ENCODE assay signal across 13 cellular contexts in the genomic region with DNA sequence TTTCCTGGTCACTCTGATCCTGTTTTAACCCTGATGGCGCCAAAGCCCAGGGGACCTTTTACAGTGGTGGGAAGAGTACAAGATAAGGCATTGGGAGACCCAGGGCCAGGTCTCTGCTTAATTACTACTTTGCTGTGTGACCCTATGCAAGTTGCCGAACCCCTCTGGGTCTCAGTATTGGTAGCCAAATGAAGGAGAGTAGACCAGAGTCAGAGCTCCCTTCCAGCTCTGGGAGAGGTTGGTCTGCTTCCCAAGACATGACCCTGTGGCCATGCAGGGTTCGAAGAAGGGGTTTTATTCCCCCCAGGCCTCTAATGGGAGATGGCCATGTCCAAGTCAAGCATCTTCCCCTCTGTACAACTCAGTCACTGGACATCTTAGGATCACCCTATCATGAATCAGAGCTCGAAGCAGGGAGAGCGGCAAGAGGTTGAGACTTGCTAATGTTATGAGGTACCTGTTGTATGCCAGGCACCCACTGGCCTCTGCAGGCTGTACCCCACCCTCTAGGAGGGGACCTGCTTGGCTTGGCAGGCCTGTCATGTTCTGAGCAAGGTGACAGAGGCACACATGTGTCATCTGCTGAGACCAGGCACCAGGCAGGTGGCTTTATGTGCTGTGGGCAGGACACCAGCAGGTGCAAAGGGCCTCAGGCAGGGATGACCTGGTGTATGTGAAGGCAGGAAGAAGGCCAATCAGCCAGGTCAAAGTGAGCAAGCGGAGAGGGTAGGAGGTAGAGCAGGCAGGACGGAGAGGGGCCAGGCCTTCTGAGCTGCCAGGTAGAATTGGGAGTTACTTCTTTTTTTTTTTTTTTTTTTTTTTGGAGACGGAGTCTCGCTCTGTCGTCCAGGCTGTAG.
DNase-seq lines count a peak whose midpoint lies in the region; ATAC-seq, FAIRE-seq and TF ChIP-seq lines count a peak whose summit lies in the region.
"Had no signal": no experiment of that assay in that cellular context is flagged by ENCODE, and none has a peak within 500 bp of the region (broad histone marks: within the 10 kb centered on the region; RNA-seq: fewer than 3 reads in every experiment).

No MANE protein-coding gene starts in this region.

- TF ChIP-seq CTCF in keratinocyte (optimal IDR thresholded peaks at IDR 0.05 in 1 of 3, IDR thresholded peaks at IDR 0.05 in 1 of 3, conservative IDR thresholded peaks at IDR 0.05 in 1 of 3; ENCODE audit: extremely low read depth in 1 of 3, insufficient read depth in 2 of 3, low read length in 3 of 3) (no peak), prostate gland (IDR thresholded peaks at IDR 0.05) (no peak)

- WGBS in prostate gland, result 96% methylated on average over 10 of the region's 10 CpGs

- intact Hi-C loops in prostate gland (cut with DNase I), result no loop called here

- no peak overlapping the region for H2AFZ ChIP-seq in ACC112 (ENCODE audit: low read length, unreplicated experiment)
- no peak overlapping the region for H2AFZ ChIP-seq in keratinocyte (ENCODE audit: control insufficient read depth, low read length)

- peaks cover 11% of the 10 kb centered on the region for H3K36me3 Mint-ChIP-seq in T-helper 17 cell (ENCODE audit: low read depth)

- ATAC-seq in T-helper 17 cell, result no peak
- ATAC-seq: HCT116 had no signal

- H3K27me3 ChIP-seq in ACC112 (ENCODE audit: insufficient read depth, low read length) (no peaks in the 10 kb centered on the region), keratinocyte (ENCODE audit: control insufficient read depth, extremely low read depth, insufficient read depth, low read length) (no peaks in the 10 kb centered on the region), prostate gland (replicated peaks; ENCODE audit: insufficient read depth) (no peaks in the 10 kb centered on the region)
- H3K27me3 ChIP-seq: MG63 had no signal

- H3K4me3 Mint-ChIP-seq in T-helper 17 cell, result no peak overlapping the region

- no peak for FAIRE-seq in keratinocyte (lab: Jason Lieb, UNC)

- H3K4me3 ChIP-seq in ACC112 (ENCODE audit: low read depth, low read length) (no peak overlapping the region), keratinocyte (ENCODE audit: control insufficient read depth in 2 of 3, extremely low read depth in 1 of 3, insufficient read depth in 2 of 3, low read depth in 1 of 3, low read length in 3 of 3) (no peak overlapping the region), prostate gland (no peak overlapping the region)
- H3K4me3 ChIP-seq: MG63, mucosa of descending colon had no signal

- H3K9me3 ChIP-seq in T-helper 17 cell (ENCODE audit: control insufficient read depth, low read length, poor library complexity, severe bottlenecking) (no peaks in the 10 kb centered on the region), keratinocyte (ENCODE audit: control insufficient read depth, low read depth, low read length) (no peaks in the 10 kb centered on the region), prostate gland (no peaks in the 10 kb centered on the region)
- H3K9me3 ChIP-seq: MG63, mucosa of descending colon had no signal

- no peak for TF ChIP-seq POLR2A in prostate gland (IDR thresholded peaks at IDR 0.05)

- peaks cover 16% of the 10 kb centered on the region for H3K79me2 ChIP-seq in ACC112 (ENCODE audit: control insufficient read depth, insufficient read depth, low read length, unreplicated experiment)
- no peaks in the 10 kb centered on the region for H3K79me2 ChIP-seq in keratinocyte (ENCODE audit: control insufficient read depth, insufficient read depth, low read length)

- no peak for DNase-seq in T-helper 17 cell
- no peak for DNase-seq in keratinocyte (ENCODE audit: low read depth, low spot score)
- no peak for DNase-seq in prostate gland (ENCODE audit: low spot score)
- no peak for DNase-seq in MV-4-11 (lab: John Stamatoyannopoulos, UW)
- DNase-seq in hepatic stellate cell (ENCODE audit: low spot score), result no peak
- DNase-seq in RPMI8226, result no peak
- DNase-seq in COLO829 (ENCODE audit: low spot score), result no peak
- DNase-seq: anterior cingulate cortex, C1 segment of cervical spinal cord had no signal

- peaks cover 58% of the 10 kb centered on the region for H3K4me1 ChIP-seq in ACC112 (ENCODE audit: control insufficient read depth, insufficient read depth, low read length, unreplicated experiment)
- peaks cover 39% of the 10 kb centered on the region for H3K4me1 ChIP-seq in keratinocyte (ENCODE audit: control insufficient read depth, extremely low read depth, insufficient read depth, low read length)
- H3K4me1 ChIP-seq in prostate gland (replicated peaks), result peaks cover 20% of the 10 kb centered on the region

- no peaks in the 10 kb centered on the region for H3K9me1 ChIP-seq in keratinocyte (ENCODE audit: control insufficient read depth, extremely low read depth, insufficient read depth, low read length)

- no peak overlapping the region for H3K4me2 ChIP-seq in keratinocyte (ENCODE audit: control insufficient read depth, extremely low read depth, insufficient read depth, low read depth, low read length)

- dilution Hi-C loops in keratinocyte (cut with MboI; ENCODE audit: extremely low pct_ligation_motif_present, low sequenced_read_pairs), result no loop called here

- H3K27ac ChIP-seq in ACC112 (ENCODE audit: low read depth, low read length) (peak overlapping the region; percentile 99), keratinocyte (ENCODE audit: control insufficient read depth, insufficient read depth, low read length) (peak overlapping the region; percentile 2), prostate gland (peak overlapping the region; percentile 95 to 96)

- peak overlapping the region; percentile 87 for H3K27ac Mint-ChIP-seq in T-helper 17 cell

- H3K9ac ChIP-seq in keratinocyte (ENCODE audit: control insufficient read depth, extremely low read depth, insufficient read depth, low read length), result no peak overlapping the region

- H3K36me3 ChIP-seq in ACC112 (ENCODE audit: insufficient read depth, low read length), result peaks cover 15% of the 10 kb centered on the region; the same call in 1 of the 2 replicates
- H3K36me3 ChIP-seq in keratinocyte (ENCODE audit: control insufficient read depth in 2 of 2, extremely low read depth in 1 of 2, insufficient read depth in 2 of 2, low read length in 2 of 2), result peaks cover 8 to 18% of the 10 kb centered on the region in 2 experiments
- H3K36me3 ChIP-seq in prostate gland, result no peaks in the 10 kb centered on the region

- no peaks in the 10 kb centered on the region for H4K20me1 ChIP-seq in keratinocyte (ENCODE audit: control insufficient read depth, extremely low read depth, insufficient read depth, low read length)

- H3K27me3 Mint-ChIP-seq in T-helper 17 cell, result no peaks in the 10 kb centered on the region

- peaks cover 10% of the 10 kb centered on the region for H3K4me1 Mint-ChIP-seq in T-helper 17 cell

Comparison
In these comparisons a context has a peak if more than half of its experiments do, and no peak if none do; other contexts are left out.
1. H3K27ac ChIP-seq: peak in every context shown above with its lines; median percentile 99 in ACC112; 96 in prostate gland; 2 in keratinocyte.